28 cellular contexts compared by ENCODE assay signal in the genomic region with DNA sequence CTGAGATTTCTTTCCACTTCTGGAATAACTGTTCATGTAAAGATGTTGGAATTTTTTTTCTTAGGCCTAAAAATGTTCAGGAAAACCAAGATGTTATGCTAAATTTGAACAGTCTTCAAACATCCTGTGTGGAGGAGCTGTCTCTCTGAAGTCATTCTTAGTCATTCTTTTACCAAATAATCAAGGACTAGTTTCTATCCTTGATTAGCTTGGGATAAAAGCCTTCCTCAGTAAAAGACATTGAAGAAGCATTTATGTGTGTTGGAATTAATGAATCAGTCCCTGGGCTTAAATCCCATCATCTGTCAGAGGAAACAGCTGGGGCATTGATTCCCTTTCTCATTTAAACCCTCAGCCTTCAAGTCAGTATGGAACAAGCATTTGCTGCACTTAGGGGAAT.
A peak's percentile ranks its signal among the peaks of the same experiment; 100 is the strongest.
DNase-seq lines count a peak whose midpoint lies in the region; ATAC-seq and TF ChIP-seq lines count a peak whose summit lies in the region.
"Had no signal": no experiment of that assay in that cellular context is flagged by ENCODE, and none has a peak within 500 bp of the region (broad histone marks: within the 10 kb centered on the region; RNA-seq: fewer than 3 reads in every experiment).

No MANE protein-coding gene starts in this region.

- no peak for ATAC-seq in HG03135 (IDR thresholded peaks at IDR 0.05; ENCODE audit: unreplicated experiment)
- no peak for ATAC-seq in GM19452 (IDR thresholded peaks at IDR 0.05; ENCODE audit: unreplicated experiment)
- ATAC-seq: GM23338 had no signal

- in situ Hi-C loops in astrocyte of the spinal cord (cut with HindIII; ENCODE audit: low sequenced_read_pairs): no loop called here

- TF ChIP-seq CTCF in astrocyte of the spinal cord (IDR thresholded peaks at IDR 0.05; ENCODE audit: low read depth, low read length): no peak

- no peak overlapping the region for H3K4me3 ChIP-seq in astrocyte of the spinal cord (ENCODE audit: low read depth, low read length)
- H3K4me3 ChIP-seq: GM23338, HAP-1, PC-9, SJSA1 had no signal

- DNase-seq in NCI-H82 (lab: John Stamatoyannopoulos, UW) (peak; percentile 20), NCI-H82 treated with DMSO at 0.1 percent for 48 hours (lab: John Stamatoyannopoulos, UW; ENCODE audit: unreplicated experiment) (no peak), astrocyte of the spinal cord (ENCODE audit: low read depth, low spot score) (peak; percentile 23), kidney tubule cell (ENCODE audit: low spot score) (peak; percentile 13), superior temporal gyrus (ENCODE audit: extremely low spot score) (peak; percentile 33), amygdala (lab: John Stamatoyannopoulos, UW) (no peak)
- DNase-seq: ACHN; BE2C; Calu3; DMS79 treated with DMSO at 0.1 percent for 48 hours; GF-D8; HFFc6; NCI-H1092; NCI-H1417 treated with DMSO at 0.1 percent for 48 hours; NCI-H1694 treated with DMSO at 0.1 percent for 48 hours; NCI-H2081; NCI-H2227 treated with DMSO at 0.1 percent for 48 hours; NCI-H510A; NCI-H69; NK-92 treated with Interleukin-12 subunit alpha and Interleukin-12 subunit beta, amount 100 ng/mL, for 24 hours; PC-9; Right ventricle myocardium superior; RPMI8226 had no signal

Comparison
In these comparisons a context has a peak if more than half of its experiments do, and no peak if none do; other contexts are left out.
1. DNase-seq: peak in NCI-H82 (single experiment), astrocyte of the spinal cord (single experiment), kidney tubule cell (single experiment) and superior temporal gyrus (single experiment); none in NCI-H82 treated with DMSO at 0.1 percent for 48 hours (single experiment) and amygdala (0 of 56).